1 cellular context compared by ENCODE assay signal in the genomic region with DNA sequence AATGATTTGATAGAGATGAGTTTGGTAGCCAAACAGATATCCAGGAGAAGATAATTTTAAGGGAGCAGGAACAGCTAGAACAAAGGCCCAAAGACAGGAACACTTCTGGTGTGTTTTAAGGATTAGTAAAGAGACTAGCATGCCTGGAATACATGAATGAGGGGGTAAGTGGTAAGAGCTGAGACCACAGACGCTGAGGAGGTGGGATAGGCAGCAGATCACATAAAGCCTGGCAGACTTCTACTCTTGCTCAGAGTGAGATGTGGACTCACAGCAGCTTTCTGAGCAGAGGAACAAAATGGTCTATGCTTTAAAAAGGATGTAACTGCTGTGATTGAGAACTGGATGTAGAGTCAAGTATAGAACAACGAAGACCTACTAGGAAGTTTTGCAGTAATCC.
TF ChIP-seq lines count a peak whose summit lies in the region.

No MANE protein-coding gene starts in this region.

TF ChIP-seq in WTC11, 78 proteins besides CTCF, POLR2A, EP300 and RAD21 (continued from another document):
- TF ChIP-seq, protein P1, sequence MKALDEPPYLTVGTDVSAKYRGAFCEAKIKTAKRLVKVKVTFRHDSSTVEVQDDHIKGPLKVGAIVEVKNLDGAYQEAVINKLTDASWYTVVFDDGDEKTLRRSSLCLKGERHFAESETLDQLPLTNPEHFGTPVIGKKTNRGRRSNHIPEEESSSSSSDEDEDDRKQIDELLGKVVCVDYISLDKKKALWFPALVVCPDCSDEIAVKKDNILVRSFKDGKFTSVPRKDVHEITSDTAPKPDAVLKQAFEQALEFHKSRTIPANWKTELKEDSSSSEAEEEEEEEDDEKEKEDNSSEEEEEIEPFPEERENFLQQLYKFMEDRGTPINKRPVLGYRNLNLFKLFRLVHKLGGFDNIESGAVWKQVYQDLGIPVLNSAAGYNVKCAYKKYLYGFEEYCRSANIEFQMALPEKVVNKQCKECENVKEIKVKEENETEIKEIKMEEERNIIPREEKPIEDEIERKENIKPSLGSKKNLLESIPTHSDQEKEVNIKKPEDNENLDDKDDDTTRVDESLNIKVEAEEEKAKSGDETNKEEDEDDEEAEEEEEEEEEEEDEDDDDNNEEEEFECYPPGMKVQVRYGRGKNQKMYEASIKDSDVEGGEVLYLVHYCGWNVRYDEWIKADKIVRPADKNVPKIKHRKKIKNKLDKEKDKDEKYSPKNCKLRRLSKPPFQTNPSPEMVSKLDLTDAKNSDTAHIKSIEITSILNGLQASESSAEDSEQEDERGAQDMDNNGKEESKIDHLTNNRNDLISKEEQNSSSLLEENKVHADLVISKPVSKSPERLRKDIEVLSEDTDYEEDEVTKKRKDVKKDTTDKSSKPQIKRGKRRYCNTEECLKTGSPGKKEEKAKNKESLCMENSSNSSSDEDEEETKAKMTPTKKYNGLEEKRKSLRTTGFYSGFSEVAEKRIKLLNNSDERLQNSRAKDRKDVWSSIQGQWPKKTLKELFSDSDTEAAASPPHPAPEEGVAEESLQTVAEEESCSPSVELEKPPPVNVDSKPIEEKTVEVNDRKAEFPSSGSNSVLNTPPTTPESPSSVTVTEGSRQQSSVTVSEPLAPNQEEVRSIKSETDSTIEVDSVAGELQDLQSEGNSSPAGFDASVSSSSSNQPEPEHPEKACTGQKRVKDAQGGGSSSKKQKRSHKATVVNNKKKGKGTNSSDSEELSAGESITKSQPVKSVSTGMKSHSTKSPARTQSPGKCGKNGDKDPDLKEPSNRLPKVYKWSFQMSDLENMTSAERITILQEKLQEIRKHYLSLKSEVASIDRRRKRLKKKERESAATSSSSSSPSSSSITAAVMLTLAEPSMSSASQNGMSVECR (CRISPR knock-in tag; IDR thresholded peaks at IDR 0.05; ENCODE audit: borderline replicate concordance): no peak
- TF ChIP-seq USF2 (CRISPR knock-in tag; IDR thresholded peaks at IDR 0.05): no peak
- TF ChIP-seq, protein P2, sequence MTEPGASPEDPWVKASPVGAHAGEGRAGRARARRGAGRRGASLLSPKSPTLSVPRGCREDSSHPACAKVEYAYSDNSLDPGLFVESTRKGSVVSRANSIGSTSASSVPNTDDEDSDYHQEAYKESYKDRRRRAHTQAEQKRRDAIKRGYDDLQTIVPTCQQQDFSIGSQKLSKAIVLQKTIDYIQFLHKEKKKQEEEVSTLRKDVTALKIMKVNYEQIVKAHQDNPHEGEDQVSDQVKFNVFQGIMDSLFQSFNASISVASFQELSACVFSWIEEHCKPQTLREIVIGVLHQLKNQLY (CRISPR knock-in tag; IDR thresholded peaks at IDR 0.05): no peak
- TF ChIP-seq ATF1 (CRISPR knock-in tag; IDR thresholded peaks at IDR 0.05): no peak
- TF ChIP-seq JAZF1 (CRISPR knock-in tag; IDR thresholded peaks at IDR 0.05): no peak
- no peak for TF ChIP-seq NR3C1 (CRISPR knock-in tag; conservative IDR thresholded peaks at IDR 0.05; ENCODE audit: low read depth)
- no peak for TF ChIP-seq IRF2 (CRISPR knock-in tag; IDR thresholded peaks at IDR 0.05; ENCODE audit: borderline replicate concordance, low read depth)
- TF ChIP-seq, protein P3, sequence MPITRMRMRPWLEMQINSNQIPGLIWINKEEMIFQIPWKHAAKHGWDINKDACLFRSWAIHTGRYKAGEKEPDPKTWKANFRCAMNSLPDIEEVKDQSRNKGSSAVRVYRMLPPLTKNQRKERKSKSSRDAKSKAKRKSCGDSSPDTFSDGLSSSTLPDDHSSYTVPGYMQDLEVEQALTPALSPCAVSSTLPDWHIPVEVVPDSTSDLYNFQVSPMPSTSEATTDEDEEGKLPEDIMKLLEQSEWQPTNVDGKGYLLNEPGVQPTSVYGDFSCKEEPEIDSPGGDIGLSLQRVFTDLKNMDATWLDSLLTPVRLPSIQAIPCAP (CRISPR knock-in tag; IDR thresholded peaks at IDR 0.05): no peak
- TF ChIP-seq NFYB (CRISPR knock-in tag; conservative IDR thresholded peaks at IDR 0.05; ENCODE audit: low read depth): no peak
- TF ChIP-seq ZNF425 (CRISPR knock-in tag; conservative IDR thresholded peaks at IDR 0.05): no peak
- no peak for TF ChIP-seq FOXK1 (CRISPR knock-in tag; IDR thresholded peaks at IDR 0.05)
- TF ChIP-seq, protein P4, sequence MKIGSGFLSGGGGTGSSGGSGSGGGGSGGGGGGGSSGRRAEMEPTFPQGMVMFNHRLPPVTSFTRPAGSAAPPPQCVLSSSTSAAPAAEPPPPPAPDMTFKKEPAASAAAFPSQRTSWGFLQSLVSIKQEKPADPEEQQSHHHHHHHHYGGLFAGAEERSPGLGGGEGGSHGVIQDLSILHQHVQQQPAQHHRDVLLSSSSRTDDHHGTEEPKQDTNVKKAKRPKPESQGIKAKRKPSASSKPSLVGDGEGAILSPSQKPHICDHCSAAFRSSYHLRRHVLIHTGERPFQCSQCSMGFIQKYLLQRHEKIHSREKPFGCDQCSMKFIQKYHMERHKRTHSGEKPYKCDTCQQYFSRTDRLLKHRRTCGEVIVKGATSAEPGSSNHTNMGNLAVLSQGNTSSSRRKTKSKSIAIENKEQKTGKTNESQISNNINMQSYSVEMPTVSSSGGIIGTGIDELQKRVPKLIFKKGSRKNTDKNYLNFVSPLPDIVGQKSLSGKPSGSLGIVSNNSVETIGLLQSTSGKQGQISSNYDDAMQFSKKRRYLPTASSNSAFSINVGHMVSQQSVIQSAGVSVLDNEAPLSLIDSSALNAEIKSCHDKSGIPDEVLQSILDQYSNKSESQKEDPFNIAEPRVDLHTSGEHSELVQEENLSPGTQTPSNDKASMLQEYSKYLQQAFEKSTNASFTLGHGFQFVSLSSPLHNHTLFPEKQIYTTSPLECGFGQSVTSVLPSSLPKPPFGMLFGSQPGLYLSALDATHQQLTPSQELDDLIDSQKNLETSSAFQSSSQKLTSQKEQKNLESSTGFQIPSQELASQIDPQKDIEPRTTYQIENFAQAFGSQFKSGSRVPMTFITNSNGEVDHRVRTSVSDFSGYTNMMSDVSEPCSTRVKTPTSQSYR (CRISPR knock-in tag; IDR thresholded peaks at IDR 0.05): no peak
- TF ChIP-seq E2F4 (CRISPR knock-in tag; IDR thresholded peaks at IDR 0.05; ENCODE audit: borderline replicate concordance, low read depth): no peak
- TF ChIP-seq SP1 (CRISPR knock-in tag; conservative IDR thresholded peaks at IDR 0.05): no peak
- TF ChIP-seq, protein P5, sequence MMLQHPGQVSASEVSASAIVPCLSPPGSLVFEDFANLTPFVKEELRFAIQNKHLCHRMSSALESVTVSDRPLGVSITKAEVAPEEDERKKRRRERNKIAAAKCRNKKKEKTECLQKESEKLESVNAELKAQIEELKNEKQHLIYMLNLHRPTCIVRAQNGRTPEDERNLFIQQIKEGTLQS (CRISPR knock-in tag; conservative IDR thresholded peaks at IDR 0.05): no peak
